ENCODE assay signal across 1 cellular context in genomic region chr9:134010774-134011173, GRCh38.
A peak's percentile ranks its signal among the peaks of the same experiment; 100 is the strongest.
TF ChIP-seq lines count a peak whose summit lies in the region.

No MANE protein-coding gene starts in this region.

TF ChIP-seq in K562, 482 proteins besides CTCF, POLR2A, EP300 and RAD21:
- TF ChIP-seq CBFA2T3 (IDR thresholded peaks at IDR 0.05) (peak; percentile 56), CBFA2T2 (conservative IDR thresholded peaks at IDR 0.05) (peak; percentile 26; the same call in 1 of the 2 replicates), E2F1 (CRISPR knock-in tag; IDR thresholded peaks at IDR 0.05) (no peak), NFIC (IDR thresholded peaks at IDR 0.05) (peak; percentile 59), ZC3H4 (CRISPR knock-in tag; IDR thresholded peaks at IDR 0.05; ENCODE audit: borderline replicate concordance) (no peak)
